ENCODE assay signal across 16 cellular contexts in genomic region chr13:113732961-113733950, GRCh38. TPM values are rescaled to one million over a fixed set of nuclear protein-coding genes. Genes with fewer than 3 reads are reported as not detected.
"Had no signal": no experiment of that assay in that cellular context is flagged by ENCODE, and none has a peak within 500 bp of the region (broad histone marks: within the 10 kb centered on the region; RNA-seq: fewer than 3 reads in every experiment).

No MANE protein-coding gene starts in this region.

- H3K27ac Mint-ChIP-seq: activated CD4-positive, alpha-beta T cell treated with anti-CD3 and anti-CD28 coated beads, Interleukin-2, amount 10 ng/mL, durations not matched to agents 7 days and 5 days; activated T-cell treated with anti-CD3 and anti-CD28 coated beads, Interleukin-2, amount 50 U/mL, for 72 hours; mesothelial cell of epicardium; nephron progenitor cell; progenitor cell of endocrine pancreas; stimulated activated naive CD8-positive, alpha-beta T cell treated with anti-CD3 and anti-CD28 coated beads, Interleukin-15, Interleukin-2, amounts not matched to agents 100 ng/mL and 50 ng/mL, for 24 hours had no signal

- ATAC-seq: activated naive CD4-positive, alpha-beta T cell treated with anti-CD3 and anti-CD28 coated beads, Interleukin-2, amount 50 U/mL, for 72 hours; activated T-cell treated with anti-CD3 and anti-CD28 coated beads, Interleukin-2, amount 50 U/mL, for 72 hours; effector memory CD8-positive, alpha-beta T cell; right cardiac atrium had no signal

- H3K9me3 Mint-ChIP-seq: activated naive CD4-positive, alpha-beta T cell treated with anti-CD3 and anti-CD28 coated beads, Interleukin-2, amount 50 U/mL, for 72 hours; effector memory CD8-positive, alpha-beta T cell; mesothelial cell of epicardium; nephron progenitor cell; stimulated activated naive CD8-positive, alpha-beta T cell treated with anti-CD3 and anti-CD28 coated beads, Interleukin-15, Interleukin-2, amounts not matched to agents 100 ng/mL and 50 ng/mL, for 24 hours had no signal

- H3K4me1 ChIP-seq: adrenal gland, tibial nerve had no signal

- H3K4me1 Mint-ChIP-seq: activated CD4-positive, alpha-beta T cell treated with anti-CD3 and anti-CD28 coated beads, Interleukin-2, amount 10 ng/mL, durations not matched to agents 7 days and 5 days; mesothelial cell of epicardium; nephron progenitor cell had no signal

- H3K4me3 ChIP-seq: adrenal gland, cardiac muscle cell, lung, tibial nerve had no signal

- H3K36me3 ChIP-seq: adrenal gland, cardiac muscle cell, tibial nerve had no signal

- H3K4me3 Mint-ChIP-seq: activated CD4-positive, alpha-beta T cell treated with anti-CD3 and anti-CD28 coated beads, Interleukin-2, amount 10 ng/mL, durations not matched to agents 7 days and 5 days; activated T-cell treated with anti-CD3 and anti-CD28 coated beads, Interleukin-2, amount 50 U/mL, for 72 hours; effector memory CD8-positive, alpha-beta T cell; mesothelial cell of epicardium; nephron progenitor cell; stimulated activated naive CD8-positive, alpha-beta T cell treated with anti-CD3 and anti-CD28 coated beads, Interleukin-15, Interleukin-2, amounts not matched to agents 100 ng/mL and 50 ng/mL, for 24 hours had no signal

- H3K27me3 ChIP-seq: cardiac muscle cell had no signal

- H3K27me3 Mint-ChIP-seq: progenitor cell of endocrine pancreas had no signal

- H3K9me3 ChIP-seq: adrenal gland, tibial nerve had no signal

- H3K27ac ChIP-seq: adrenal gland, cardiac muscle cell, tibial nerve had no signal

- DNase-seq: activated CD4-positive, alpha-beta T cell treated with anti-CD3 and anti-CD28 coated beads, Interleukin-2, amount 10 ng/mL, durations not matched to agents 7 days and 5 days; activated CD8-positive, alpha-beta memory T cell treated with anti-CD3 and anti-CD28 coated beads, Interleukin-2, amount 50 U/mL, for 4 hours; activated gamma-delta T cell; activated T-cell treated with anti-CD3 and anti-CD28 coated beads, Interleukin-2, amount 50 U/mL, for 72 hours; adrenal gland; effector memory CD8-positive, alpha-beta T cell; nephron progenitor cell; T-helper 9 cell had no signal

- H3K36me3 Mint-ChIP-seq: activated naive CD4-positive, alpha-beta T cell treated with anti-CD3 and anti-CD28 coated beads, Interleukin-2, amount 50 U/mL, for 72 hours; mesothelial cell of epicardium had no signal

RNA-seq across cellular contexts. Expression of gene TMEM255B, which starts 25.8 kb away (rescaled TPM):
- total RNA-seq: cardiac muscle cell had no signal
